ENCODE assay signal across 15 cellular contexts in genomic region chr2:28280576-28280975, GRCh38.
DNase-seq lines count a peak whose midpoint lies in the region; ATAC-seq and TF ChIP-seq lines count a peak whose summit lies in the region.
"Had no signal": no experiment of that assay in that cellular context is flagged by ENCODE, and none has a peak within 500 bp of the region (broad histone marks: within the 10 kb centered on the region; RNA-seq: fewer than 3 reads in every experiment).

No MANE protein-coding gene starts in this region.

- peaks cover 5% of the 10 kb centered on the region for H3K4me1 Mint-ChIP-seq in T-helper 17 cell
- no peaks in the 10 kb centered on the region; the same call in 1 of the 2 replicates for H3K4me1 Mint-ChIP-seq in WTC11

- intact Hi-C loops in ascending aorta (cut with DNase I): no loop called here

- ATAC-seq in T-helper 17 cell (no peak), WTC11 (no peak), HG02852 (IDR thresholded peaks at IDR 0.05; ENCODE audit: unreplicated experiment) (no peak)

- TF ChIP-seq CTCF in WTC11 (IDR thresholded peaks at IDR 0.05): no peak
- no peak for TF ChIP-seq CTCF in ascending aorta (IDR thresholded peaks at IDR 0.05)

- H3K36me3 ChIP-seq in ascending aorta: no peaks in the 10 kb centered on the region

- no peak overlapping the region for H3K27ac ChIP-seq in ascending aorta

- H3K4me3 Mint-ChIP-seq in T-helper 17 cell (no peak overlapping the region), WTC11 (no peak overlapping the region)

- no peaks in the 10 kb centered on the region for H3K9me3 ChIP-seq in T-helper 17 cell (ENCODE audit: control insufficient read depth, low read length, poor library complexity, severe bottlenecking)
- no peaks in the 10 kb centered on the region for H3K9me3 ChIP-seq in ascending aorta

- H3K27ac Mint-ChIP-seq in T-helper 17 cell: peak overlapping the region; percentile 9
- H3K27ac Mint-ChIP-seq in WTC11: no peak overlapping the region

- H3K27me3 Mint-ChIP-seq in T-helper 17 cell (no peaks in the 10 kb centered on the region), WTC11 (ENCODE audit: low read depth) (no peaks in the 10 kb centered on the region)

- DNase-seq in Caki2 (ENCODE audit: low read depth) (peak; percentile 96), T-helper 17 cell (no peak), kidney glomerular epithelial cell (lab: John Stamatoyannopoulos, UW) (peak; percentile 93), renal cortical epithelial cell (ENCODE audit: low read depth) (peak; percentile 98), WTC11 (ENCODE audit: low spot score) (no peak), ascending aorta (ENCODE audit: low spot score in 2 of 2) (no peak)
- DNase-seq: C1 segment of cervical spinal cord, DMS153, KBM-7, NCI-H1417 treated with DMSO at 0.1 percent for 48 hours, NCI-H1930, NCI-H69, RPMI8226, SIG-M5 had no signal

- H3K36me3 Mint-ChIP-seq in T-helper 17 cell (ENCODE audit: low read depth): peaks cover 11% of the 10 kb centered on the region
- no peaks in the 10 kb centered on the region for H3K36me3 Mint-ChIP-seq in WTC11

- in situ Hi-C loops in Caki2 (cut with HindIII; ENCODE audit: low pct_unique_long_range_greater_than_20kb, low sequenced_read_pairs): no loop called here

- H3K4me3 ChIP-seq in ascending aorta: no peak overlapping the region

- H3K27me3 ChIP-seq in ascending aorta: no peaks in the 10 kb centered on the region

- H3K9me3 Mint-ChIP-seq in WTC11: no peaks in the 10 kb centered on the region

- CTCF ChIA-PET in WTC11 (lab: Charles Lee): no interaction called here

- H3K4me1 ChIP-seq in ascending aorta: peaks cover 9 to 10% of the 10 kb centered on the region in 2 donors

- POLR2A ChIA-PET in WTC11 (lab: Charles Lee): no interaction called here

TF ChIP-seq in WTC11, 78 proteins besides CTCF, POLR2A, EP300 and RAD21:
- TF ChIP-seq MAX (CRISPR knock-in tag; IDR thresholded peaks at IDR 0.05) (no peak), ERG (CRISPR knock-in tag; IDR thresholded peaks at IDR 0.05) (no peak), CBFB (CRISPR knock-in tag; IDR thresholded peaks at IDR 0.05; ENCODE audit: low read depth) (no peak), ZMAT4 (CRISPR knock-in tag; IDR thresholded peaks at IDR 0.05) (no peak), FOXP1 (CRISPR knock-in tag; IDR thresholded peaks at IDR 0.05; ENCODE audit: borderline replicate concordance) (no peak), TEAD1 (CRISPR knock-in tag; IDR thresholded peaks at IDR 0.05) (no peak), ATF3 (CRISPR knock-in tag; conservative IDR thresholded peaks at IDR 0.05) (no peak), CREM (CRISPR knock-in tag; IDR thresholded peaks at IDR 0.05) (no peak), TCF7 (CRISPR knock-in tag; IDR thresholded peaks at IDR 0.05; ENCODE audit: low read depth) (no peak), ZSCAN18 (CRISPR knock-in tag; IDR thresholded peaks at IDR 0.05) (no peak), ZBTB43 (CRISPR knock-in tag; IDR thresholded peaks at IDR 0.05) (no peak), ZNF263 (CRISPR knock-in tag; IDR thresholded peaks at IDR 0.05; ENCODE audit: low read depth) (no peak), KAT7 (CRISPR knock-in tag; IDR thresholded peaks at IDR 0.05; ENCODE audit: borderline replicate concordance) (no peak), E2F5 (CRISPR knock-in tag; IDR thresholded peaks at IDR 0.05) (no peak), E2F4 (CRISPR knock-in tag; IDR thresholded peaks at IDR 0.05; ENCODE audit: borderline replicate concordance, low read depth) (no peak), HMGA2 (CRISPR knock-in tag; IDR thresholded peaks at IDR 0.05) (no peak)
TF ChIP-seq in WTC11: peak in this region for 0.

Comparison
In these comparisons a context has a peak if more than half of its experiments do, and no peak if none do; other contexts are left out.
1. DNase-seq: peak in Caki2 (single experiment), kidney glomerular epithelial cell (single experiment) and renal cortical epithelial cell (single experiment); none in T-helper 17 cell (0 of 3), WTC11 (single experiment) and ascending aorta (0 of 2).